15 cellular contexts compared by ENCODE assay signal in genomic region chr16:19812986-19813385, GRCh38.
DNase-seq lines count a peak whose midpoint lies in the region; ATAC-seq and TF ChIP-seq lines count a peak whose summit lies in the region.
"Had no signal": no experiment of that assay in that cellular context is flagged by ENCODE, and none has a peak within 500 bp of the region (broad histone marks: within the 10 kb centered on the region; RNA-seq: fewer than 3 reads in every experiment).

No MANE protein-coding gene starts in this region.

- H3K79me2 ChIP-seq in OCI-LY3 (ENCODE audit: low read length): no peaks in the 10 kb centered on the region
- H3K79me2 ChIP-seq in OCI-LY7 (ENCODE audit: insufficient read depth, low read depth, low read length): no peaks in the 10 kb centered on the region

- H3K4me2 ChIP-seq in OCI-LY3 (ENCODE audit: low read length) (no peak overlapping the region), OCI-LY7 (ENCODE audit: low read length) (no peak overlapping the region)

- no peak for TF ChIP-seq CTCF in left ventricle myocardium inferior (IDR thresholded peaks at IDR 0.05; ENCODE audit: borderline replicate concordance)
- no peak for TF ChIP-seq CTCF in OCI-LY3 (IDR thresholded peaks at IDR 0.05; ENCODE audit: low read depth, low read length)
- no peak for TF ChIP-seq CTCF in endothelial cell (IDR thresholded peaks at IDR 0.05; ENCODE audit: unreplicated experiment)
- no peak for TF ChIP-seq CTCF in OCI-LY7 (conservative IDR thresholded peaks at IDR 0.05; ENCODE audit: low read length)

- H3K9me3 Mint-ChIP-seq in endothelial cell (ENCODE audit: unreplicated experiment): peaks cover 9% of the 10 kb centered on the region
- H3K9me3 Mint-ChIP-seq: HFFc6 had no signal

- intact Hi-C loops in left ventricle myocardium inferior (cut with micrococcal nuclease) (no loop called here), right cardiac atrium (cut with DNase I) (no loop called here), posterior vena cava (cut with DNase I) (no loop called here), OCI-LY7 (cut with micrococcal nuclease; ENCODE audit: unreplicated experiment) (no loop called here)

- H3K27me3 ChIP-seq in left ventricle myocardium inferior (ENCODE audit: low read depth): no peaks in the 10 kb centered on the region
- no peaks in the 10 kb centered on the region for H3K27me3 ChIP-seq in right cardiac atrium (ENCODE audit: control insufficient read depth, insufficient read depth)
- no peaks in the 10 kb centered on the region for H3K27me3 ChIP-seq in OCI-LY3 (ENCODE audit: low read depth, low read length)

- H3K4me3 ChIP-seq in left ventricle myocardium inferior (no peak overlapping the region), right cardiac atrium (ENCODE audit: low read length) (no peak overlapping the region), OCI-LY3 (ENCODE audit: low read length) (no peak overlapping the region), OCI-LY7 (ENCODE audit: low read depth, low read length, poor library complexity, severe bottlenecking) (no peak overlapping the region)
- H3K4me3 ChIP-seq: HAP-1 had no signal

- H3K9me3 ChIP-seq in left ventricle myocardium inferior (replicated peaks): peaks cover 8% of the 10 kb centered on the region
- no peaks in the 10 kb centered on the region for H3K9me3 ChIP-seq in right cardiac atrium (ENCODE audit: control insufficient read depth, low read length)
- H3K9me3 ChIP-seq in OCI-LY3 (ENCODE audit: insufficient read depth, low read length): peaks cover 8% of the 10 kb centered on the region; the same call in 1 of the 2 replicates
- no peaks in the 10 kb centered on the region for H3K9me3 ChIP-seq in OCI-LY7 (ENCODE audit: low read length)
- H3K9me3 ChIP-seq: HAP-1 had no signal

- peaks cover 7% of the 10 kb centered on the region for H3K36me3 Mint-ChIP-seq in endothelial cell (ENCODE audit: low read depth, unreplicated experiment)

- H4K20me1 ChIP-seq in OCI-LY3 (ENCODE audit: insufficient read depth, low read length) (no peaks in the 10 kb centered on the region), OCI-LY7 (ENCODE audit: insufficient read depth, low read length) (no peaks in the 10 kb centered on the region)

- POLR2A ChIA-PET in OCI-LY7 (lab: Charles Lee): no interaction called here

- peaks cover 39% of the 10 kb centered on the region for H3K4me1 ChIP-seq in left ventricle myocardium inferior
- H3K4me1 ChIP-seq in right cardiac atrium (ENCODE audit: control insufficient read depth, insufficient read depth, low read length): no peaks in the 10 kb centered on the region
- peaks cover 45% of the 10 kb centered on the region for H3K4me1 ChIP-seq in OCI-LY3 (ENCODE audit: low read length)
- no peaks in the 10 kb centered on the region for H3K4me1 ChIP-seq in OCI-LY7 (ENCODE audit: insufficient read depth, low read length, poor library complexity, severe bottlenecking)

- no peaks in the 10 kb centered on the region for H3K27me3 Mint-ChIP-seq in endothelial cell (ENCODE audit: unreplicated experiment)
- H3K27me3 Mint-ChIP-seq: B cell; CD4-positive, alpha-beta T cell had no signal

- H3K27ac Mint-ChIP-seq in endothelial cell (ENCODE audit: unreplicated experiment): no peak overlapping the region
- H3K27ac Mint-ChIP-seq: B cell; CD4-positive, alpha-beta T cell; HFFc6 had no signal

- H3K9me2 ChIP-seq in OCI-LY7 (ENCODE audit: insufficient read depth, low read length): no peaks in the 10 kb centered on the region

- no peaks in the 10 kb centered on the region for H3K4me1 Mint-ChIP-seq in endothelial cell (ENCODE audit: unreplicated experiment)
- H3K4me1 Mint-ChIP-seq: B cell had no signal

- DNase-seq in left ventricle myocardium inferior (no peak), right cardiac atrium (no peak), endothelial cell (ENCODE audit: low spot score) (no peak), posterior vena cava (ENCODE audit: low spot score) (no peak), OCI-LY7 (ENCODE audit: low spot score) (no peak)
- DNase-seq in activated CD8-positive, alpha-beta memory T cell treated with anti-CD3 and anti-CD28 coated beads, Interleukin-2, amount 50 U/mL, for 48 hours: no peak
- DNase-seq: C1 segment of cervical spinal cord; CD4-positive, alpha-beta T cell; DMS79 treated with DMSO at 0.1 percent for 48 hours; EL; GOT3; HFFc6 had no signal

- CTCF ChIA-PET in OCI-LY7 (lab: Charles Lee; ENCODE audit: unreplicated experiment): no interaction called here

- BruUV-seq in OCI-LY7 (replicated peaks; lab: Mats Ljungman, UMichigan): no TSS peak

- no peaks in the 10 kb centered on the region for H3K36me3 ChIP-seq in left ventricle myocardium inferior
- H3K36me3 ChIP-seq in OCI-LY3 (replicated peaks; ENCODE audit: low read depth, low read length): peaks cover 11% of the 10 kb centered on the region
- H3K36me3 ChIP-seq in OCI-LY7 (ENCODE audit: insufficient read depth, low read length): no peaks in the 10 kb centered on the region
- H3K36me3 ChIP-seq: HAP-1 had no signal

- peak overlapping the region; percentile 24 for H3K4me3 Mint-ChIP-seq in endothelial cell (ENCODE audit: unreplicated experiment)
- H3K4me3 Mint-ChIP-seq: B cell; CD4-positive, alpha-beta T cell; HFFc6 had no signal

- H3K9ac ChIP-seq in OCI-LY3 (ENCODE audit: low read length): no peak overlapping the region

- H3K27ac ChIP-seq in left ventricle myocardium inferior (replicated peaks) (peak overlapping the region; percentile 57), right cardiac atrium (ENCODE audit: low read length) (no peak overlapping the region), OCI-LY3 (ENCODE audit: low read length) (peak overlapping the region; percentile 99; the same call in 1 of the 2 replicates), OCI-LY7 (ENCODE audit: low read depth, low read length, poor library complexity, severe bottlenecking) (no peak overlapping the region)

- H2AFZ ChIP-seq in OCI-LY3 (ENCODE audit: low read depth, low read length) (no peak overlapping the region), OCI-LY7 (ENCODE audit: low read length) (no peak overlapping the region)

- no peak for ATAC-seq in right cardiac atrium

Comparison
In these comparisons a context has a peak if more than half of its experiments do, and no peak if none do; other contexts are left out.
1. H3K27ac ChIP-seq: peak in left ventricle myocardium inferior (single experiment) and OCI-LY3 (single experiment); none in right cardiac atrium (single experiment) and OCI-LY7 (single experiment).